In genomic region chr1:245864872-245865271, GRCh38 we compare ENCODE assay signal across 7 cellular contexts.
"Had no signal": no experiment of that assay in that cellular context is flagged by ENCODE, and none has a peak within 500 bp of the region (broad histone marks: within the 10 kb centered on the region; RNA-seq: fewer than 3 reads in every experiment).

No MANE protein-coding gene starts in this region.

- H3K36me3 ChIP-seq: HAP-1 had no signal

- H3K9me3 ChIP-seq: HAP-1 had no signal

- H2AFZ ChIP-seq: GM23338 had no signal

- ATAC-seq: GM23338, HCT116 had no signal

- DNase-seq: H7, HFFc6, KG1 had no signal

- H3K4me1 ChIP-seq: HAP-1 had no signal

- H3K4me2 ChIP-seq: GM23338 had no signal

- H3K4me3 ChIP-seq: GM23338, HAP-1 had no signal

- H3K27ac ChIP-seq: HL-60 had no signal
